In genomic region chr10:11345224-11346054, GRCh38 we compare ENCODE assay signal across 9 cellular contexts.
DNase-seq lines count a peak whose midpoint lies in the region; ATAC-seq and TF ChIP-seq lines count a peak whose summit lies in the region.
"Had no signal": no experiment of that assay in that cellular context is flagged by ENCODE, and none has a peak within 500 bp of the region (broad histone marks: within the 10 kb centered on the region; RNA-seq: fewer than 3 reads in every experiment).

No MANE protein-coding gene starts in this region.

- H3K9me3 ChIP-seq in GM23248 (ENCODE audit: low read depth) = no peaks in the 10 kb centered on the region

- H3K36me3 ChIP-seq in GM23248 (ENCODE audit: low read depth) = no peaks in the 10 kb centered on the region

- peaks cover 3% of the 10 kb centered on the region for H3K9me3 Mint-ChIP-seq in stimulated activated memory B cell treated with anti-CD40 and anti-IgM and Interleukin-4, amounts not matched to agents 10 μg/mL and 1 μg/mL and 100 μg/mL, for 72 hours
- no peaks in the 10 kb centered on the region for H3K9me3 Mint-ChIP-seq in activated CD4-positive, alpha-beta T cell treated with anti-CD3 and anti-CD28 coated beads, Interleukin-2, amount 10 ng/mL, durations not matched to agents 24 days and 14 days
- peaks cover 6% of the 10 kb centered on the region for H3K9me3 Mint-ChIP-seq in mesothelial cell of epicardium

- no peak overlapping the region for H3K4me3 Mint-ChIP-seq in stimulated activated memory B cell treated with anti-CD40 and anti-IgM and Interleukin-4, amounts not matched to agents 10 μg/mL and 1 μg/mL and 100 μg/mL, for 72 hours
- no peak overlapping the region for H3K4me3 Mint-ChIP-seq in activated CD4-positive, alpha-beta T cell treated with anti-CD3 and anti-CD28 coated beads, Interleukin-2, amount 10 ng/mL, durations not matched to agents 24 days and 14 days
- H3K4me3 Mint-ChIP-seq in mesothelial cell of epicardium = no peak overlapping the region
- H3K4me3 Mint-ChIP-seq: brain had no signal

- H3K79me2 ChIP-seq in GM23248 (ENCODE audit: insufficient read depth) = no peaks in the 10 kb centered on the region

- 54 to 56% methylated on average over 10 of the region's 10 CpGs for WGBS in GM23248 (ENCODE audit: low coverage in 1 of 2, low lambda C conversion rate in 2 of 2, missing lambda C conversion rate in 2 of 2), 2 experiments

- no peak overlapping the region for H3K27ac Mint-ChIP-seq in stimulated activated memory B cell treated with anti-CD40 and anti-IgM and Interleukin-4, amounts not matched to agents 10 μg/mL and 1 μg/mL and 100 μg/mL, for 72 hours
- no peak overlapping the region for H3K27ac Mint-ChIP-seq in activated CD4-positive, alpha-beta T cell treated with anti-CD3 and anti-CD28 coated beads, Interleukin-2, amount 10 ng/mL, durations not matched to agents 24 days and 14 days
- no peak overlapping the region for H3K27ac Mint-ChIP-seq in mesothelial cell of epicardium

- no peak overlapping the region for H2AFZ ChIP-seq in GM23248

- no peak overlapping the region for H3K9ac ChIP-seq in GM23248

- H3K4me1 Mint-ChIP-seq in stimulated activated memory B cell treated with anti-CD40 and anti-IgM and Interleukin-4, amounts not matched to agents 10 μg/mL and 1 μg/mL and 100 μg/mL, for 72 hours = no peaks in the 10 kb centered on the region
- no peaks in the 10 kb centered on the region for H3K4me1 Mint-ChIP-seq in activated CD4-positive, alpha-beta T cell treated with anti-CD3 and anti-CD28 coated beads, Interleukin-2, amount 10 ng/mL, durations not matched to agents 24 days and 14 days
- no peaks in the 10 kb centered on the region for H3K4me1 Mint-ChIP-seq in mesothelial cell of epicardium

- no peaks in the 10 kb centered on the region; the same call in 1 of the 2 replicates for H3K27me3 ChIP-seq in GM23248 (replicated peaks; ENCODE audit: insufficient read depth)

- DNase-seq in GM12865 (ENCODE audit: low read depth) = peak; percentile 60
- DNase-seq in GM23248 = peak; percentile 21
- peak; percentile 1 for DNase-seq in NCI-H1105 treated with DMSO at 0.1 percent for 48 hours (lab: John Stamatoyannopoulos, UW)
- DNase-seq in dermis blood vessel endothelial cell = peak; percentile 68
- DNase-seq in activated CD4-positive, alpha-beta T cell treated with anti-CD3 and anti-CD28 coated beads, Interleukin-2, amount 10 ng/mL, durations not matched to agents 24 days and 14 days = no peak
- DNase-seq in mesothelial cell of epicardium (ENCODE audit: low spot score in 2 of 2, unreplicated experiment in 2 of 2) = no peak

- H3K36me3 Mint-ChIP-seq in stimulated activated memory B cell treated with anti-CD40 and anti-IgM and Interleukin-4, amounts not matched to agents 10 μg/mL and 1 μg/mL and 100 μg/mL, for 72 hours = no peaks in the 10 kb centered on the region
- H3K36me3 Mint-ChIP-seq in activated CD4-positive, alpha-beta T cell treated with anti-CD3 and anti-CD28 coated beads, Interleukin-2, amount 10 ng/mL, durations not matched to agents 24 days and 14 days (ENCODE audit: low read depth) = no peaks in the 10 kb centered on the region
- H3K36me3 Mint-ChIP-seq in mesothelial cell of epicardium = peaks cover 2% of the 10 kb centered on the region
- H3K36me3 Mint-ChIP-seq: brain had no signal

- H3K4me2 ChIP-seq in GM23248 (ENCODE audit: unreplicated experiment) = no peak overlapping the region

- no peaks in the 10 kb centered on the region for H3K4me1 ChIP-seq in GM23248 (ENCODE audit: insufficient read depth)

- H4K20me1 ChIP-seq in GM23248 (ENCODE audit: insufficient read depth) = no peaks in the 10 kb centered on the region

- peak; percentile 63 for ATAC-seq in stimulated activated memory B cell treated with anti-CD40 and anti-IgM and Interleukin-4, amounts not matched to agents 10 μg/mL and 1 μg/mL and 100 μg/mL, for 72 hours
- no peak for ATAC-seq in GM19023 (IDR thresholded peaks at IDR 0.05; ENCODE audit: unreplicated experiment)

- H3K27me3 Mint-ChIP-seq in stimulated activated memory B cell treated with anti-CD40 and anti-IgM and Interleukin-4, amounts not matched to agents 10 μg/mL and 1 μg/mL and 100 μg/mL, for 72 hours = peaks cover 8% of the 10 kb centered on the region
- peaks cover 6% of the 10 kb centered on the region for H3K27me3 Mint-ChIP-seq in activated CD4-positive, alpha-beta T cell treated with anti-CD3 and anti-CD28 coated beads, Interleukin-2, amount 10 ng/mL, durations not matched to agents 24 days and 14 days
- peaks cover 13% of the 10 kb centered on the region for H3K27me3 Mint-ChIP-seq in mesothelial cell of epicardium (ENCODE audit: low read depth)

- TF ChIP-seq CTCF in GM12865 (IDR thresholded peaks at IDR 0.05; ENCODE audit: insufficient read depth, low read depth, low read length, missing control alignments) (peak; percentile 26), mesothelial cell of epicardium (IDR thresholded peaks at IDR 0.05; ENCODE audit: unreplicated experiment) (no peak)

- intact Hi-C loops in activated CD4-positive, alpha-beta T cell treated with anti-CD3 and anti-CD28 coated beads, Interleukin-2, amount 10 ng/mL, durations not matched to agents 24 days and 14 days (cut with micrococcal nuclease) = loop anchor here (10.0 kb wide), 1 partner anchor 119 kb away; no protein-coding TSS in a partner anchor

- no peaks in the 10 kb centered on the region for H3F3A ChIP-seq in GM23248 (ENCODE audit: insufficient read depth)

- no peak overlapping the region for H3K4me3 ChIP-seq in GM12865 (ENCODE audit: low read depth, low read length)
- H3K4me3 ChIP-seq in GM23248 = no peak overlapping the region

- H3K9me2 ChIP-seq in GM23248 (ENCODE audit: insufficient read depth) = no peaks in the 10 kb centered on the region

- in situ Hi-C loops in GM23248 (cut with MboI) = no loop called here

- H3K27ac ChIP-seq in GM23248 = no peak overlapping the region

Comparison
In these comparisons a context has a peak if more than half of its experiments do, and no peak if none do; other contexts are left out.
1. DNase-seq: peak in GM12865 (single experiment), GM23248 (single experiment), NCI-H1105 treated with DMSO at 0.1 percent for 48 hours (single experiment) and dermis blood vessel endothelial cell (single experiment); none in activated CD4-positive, alpha-beta T cell treated with anti-CD3 and anti-CD28 coated beads, Interleukin-2, amount 10 ng/mL, durations not matched to agents 24 days and 14 days (single experiment) and mesothelial cell of epicardium (0 of 2).